9 cellular contexts compared by ENCODE assay signal in the genomic region with DNA sequence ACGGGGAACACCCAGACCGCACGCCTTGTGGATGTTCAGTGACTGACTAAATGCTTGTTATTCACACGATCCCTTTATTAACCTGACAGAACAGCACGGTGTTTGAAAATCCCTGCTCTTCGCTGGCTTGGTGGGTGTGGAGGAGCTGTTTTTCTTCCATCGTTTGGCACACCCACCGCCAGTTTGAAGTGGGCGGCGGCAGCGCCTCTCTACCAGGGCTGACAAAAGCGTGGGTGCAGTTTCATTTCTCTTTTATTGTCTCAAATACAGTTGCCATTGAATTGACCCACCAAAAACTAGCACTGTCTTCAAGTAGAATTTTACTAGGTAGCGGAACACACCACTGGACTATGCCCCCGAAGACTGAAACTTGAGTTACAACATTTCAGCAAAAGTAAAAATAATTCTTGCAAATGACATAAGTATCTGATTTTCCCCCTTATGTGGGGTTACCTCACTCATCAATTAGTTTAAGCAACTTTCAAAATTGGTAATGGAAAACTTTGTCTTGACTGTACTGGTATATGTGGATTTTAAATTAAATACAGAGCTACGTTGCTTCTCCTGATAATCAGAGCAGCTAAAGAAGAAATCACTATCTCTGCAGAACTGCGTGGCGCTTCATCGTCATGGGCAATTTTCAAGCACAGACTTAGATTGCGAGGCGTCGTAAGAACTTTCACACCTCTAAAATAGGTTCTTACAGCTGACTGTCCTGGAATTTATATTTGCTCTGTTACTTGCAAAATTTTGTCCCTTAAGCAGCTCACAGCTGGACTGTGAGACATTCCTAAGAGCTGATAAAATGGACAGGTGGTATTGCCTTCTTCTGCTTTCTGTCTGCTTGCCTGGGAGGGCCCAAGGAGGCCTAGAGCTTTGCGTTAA.
DNase-seq lines count a peak whose midpoint lies in the region; ATAC-seq, FAIRE-seq and TF ChIP-seq lines count a peak whose summit lies in the region.
"Had no signal": no experiment of that assay in that cellular context is flagged by ENCODE, and none has a peak within 500 bp of the region (broad histone marks: within the 10 kb centered on the region; RNA-seq: fewer than 3 reads in every experiment).

No MANE protein-coding gene starts in this region.

- ATAC-seq in GM19463 (IDR thresholded peaks at IDR 0.05; ENCODE audit: unreplicated experiment) (peak; percentile 91), T-cell (replicated peaks in 1 of 4) (peak; percentile 41 to 68 (median 63)), GM12878 (peak; percentile 91), GM21528 (IDR thresholded peaks at IDR 0.05; ENCODE audit: low FRiP score, unreplicated experiment) (no peak)

- H4K20me1 ChIP-seq in GM12878 (ENCODE audit: control insufficient read depth, insufficient read depth) (no peaks in the 10 kb centered on the region), osteoblast (ENCODE audit: insufficient read depth, low read length) (no peaks in the 10 kb centered on the region)

- no peak overlapping the region for H3K9ac ChIP-seq in GM12878 (ENCODE audit: control insufficient read depth, insufficient read depth, low read length)

- H3K27ac ChIP-seq in GM12878 (ENCODE audit: control insufficient read depth, insufficient read depth) (no peak overlapping the region), coronary artery (no peak overlapping the region), osteoblast (ENCODE audit: low read depth, low read length) (no peak overlapping the region)

- BruUV-seq in GM12878 (replicated peaks; lab: Mats Ljungman, UMichigan) = no TSS peak

- in situ Hi-C loops in GM12878 (cut with MboI) = no loop called here

- H3K27ac Mint-ChIP-seq in T-cell = peak overlapping the region; percentile 90 to 91

- TF ChIP-seq EP300 in GM12878 (IDR thresholded peaks at IDR 0.05; ENCODE audit: borderline replicate concordance in 1 of 2, control insufficient read depth in 1 of 2, low read depth in 2 of 2, low read length in 2 of 2) = peak; percentile 26 to 38; a peak in 2 of 4 replicates

- DNase-seq in T-cell = peak in 17 of 34 experiments; percentile 20 to 53 (median 38)
- peak; percentile 26 for DNase-seq in GM12878 (ENCODE audit: low read depth, low spot score)
- DNase-seq in stimulated activated CD8-positive, alpha-beta memory T cell treated with anti-CD3 and anti-CD28 coated beads, Interleukin-4, amount 100 ng/mL, for 48 hours = peak; percentile 67
- DNase-seq in coronary artery (ENCODE audit: low spot score) = no peak
- no peak for DNase-seq in osteoblast (ENCODE audit: insufficient read length, low spot score, missing footprints)
- DNase-seq: mesenchymal stem cell had no signal

- H3K4me3 Mint-ChIP-seq in T-cell = peak overlapping the region; percentile 73 to 76 (median 74)

- peaks cover 6% of the 10 kb centered on the region for H3K36me3 Mint-ChIP-seq in T-cell

- TF ChIP-seq RAD21 in GM12878 (IDR thresholded peaks at IDR 0.05; ENCODE audit: insufficient read depth, low read depth, low read length) = no peak

- no peaks in the 10 kb centered on the region for H3K27me3 Mint-ChIP-seq in T-cell

- RAD21 ChIA-PET in GM12878 (lab: Charles Lee; ENCODE audit: unreplicated experiment) = interaction anchor here (1.4 kb wide), 1 partner anchor 333 kb away, joined by 4 read pairs; no protein-coding TSS in a partner anchor

- no peaks in the 10 kb centered on the region; a peak in 1 of 4 replicates for H3K27me3 ChIP-seq in GM12878 (replicated peaks in 1 of 2; ENCODE audit: control insufficient read depth in 2 of 2, insufficient read depth in 2 of 2, low read length in 1 of 2)
- H3K27me3 ChIP-seq in osteoblast (ENCODE audit: insufficient read depth, low read length) = no peaks in the 10 kb centered on the region

- CTCF ChIA-PET in T-cell (lab: Charles Lee) = no interaction called here
- CTCF ChIA-PET in GM12878 (lab: Yijun Ruan, JAX) = interaction anchor here (0.6 to 2.1 kb wide), 5 partner anchors 9 to 1032 kb away, joined by 3 to 9 read pairs (median 3); no protein-coding TSS in a partner anchor

- intact Hi-C loops in GM12878 (cut with micrococcal nuclease; ENCODE audit: unreplicated experiment) = loop anchor here (5.0 to 10.0 kb wide), 2 partner anchors 55 to 98 kb away; no protein-coding TSS in a partner anchor

- H3K9me3 Mint-ChIP-seq in T-cell = peaks cover 0 to 6% (median 0%) of the 10 kb centered on the region in 3 donors

- no peak for TF ChIP-seq CTCF in GM12878 (IDR thresholded peaks at IDR 0.05 in 2 of 3, conservative IDR thresholded peaks at IDR 0.05 in 1 of 3; ENCODE audit: control insufficient read depth in 2 of 3, extremely low read depth in 1 of 3, insufficient read depth in 1 of 3, low read depth in 3 of 3, low read length in 3 of 3)
- TF ChIP-seq CTCF in coronary artery (IDR thresholded peaks at IDR 0.05) = no peak
- no peak for TF ChIP-seq CTCF in osteoblast (IDR thresholded peaks at IDR 0.05; ENCODE audit: extremely low read depth, low read depth, low read length)

- POLR2A ChIA-PET in T-cell (lab: Charles Lee) (interaction anchor here in 1 of 2 donors (1.0 kb wide), 1 partner anchor 155 kb away, joined by 7 read pairs; no protein-coding TSS in a partner anchor), GM12878 (lab: Charles Lee) (interaction anchor here (0.9 to 2.0 kb wide), 2 partner anchors 9 to 333 kb away, joined by 3 to 8 read pairs; no protein-coding TSS in a partner anchor)

- H3K4me1 ChIP-seq in GM12878 (ENCODE audit: control insufficient read depth, insufficient read depth, low read length) (peaks cover 3% of the 10 kb centered on the region; the same call in 1 of the 2 replicates), osteoblast (ENCODE audit: insufficient read depth, low read length) (no peaks in the 10 kb centered on the region)

- FAIRE-seq in GM12878 (lab: Jason Lieb, UNC) = no peak
- FAIRE-seq: RCC 7860 had no signal

- H3K4me2 ChIP-seq in GM12878 (ENCODE audit: control insufficient read depth, insufficient read depth) (no peak overlapping the region), osteoblast (ENCODE audit: insufficient read depth, low read length) (no peak overlapping the region)

- H3K9me3 ChIP-seq in GM12878 (replicated peaks; ENCODE audit: control insufficient read depth, insufficient read depth, low read length) = no peaks in the 10 kb centered on the region
- H3K9me3 ChIP-seq in osteoblast (ENCODE audit: low read depth, low read length) = no peaks in the 10 kb centered on the region

- H3K4me3 ChIP-seq in GM12878 = no peak overlapping the region
- no peak overlapping the region for H3K4me3 ChIP-seq in coronary artery
- H3K4me3 ChIP-seq in osteoblast (ENCODE audit: insufficient read depth, low read length) = no peak overlapping the region

- SMC1A ChIA-PET in GM12878 (lab: Charles Lee; ENCODE audit: uncharacterized antibody, unreplicated experiment) = interaction anchor here (0.7 to 2.1 kb wide), 12 partner anchors 9 to 435 kb away, joined by 3 to 10 read pairs (median 4); no protein-coding TSS in a partner anchor

- H3K36me3 ChIP-seq in GM12878 (ENCODE audit: control insufficient read depth in 2 of 2, insufficient read depth in 2 of 2, low read length in 1 of 2) = no peaks in the 10 kb centered on the region
- no peaks in the 10 kb centered on the region for H3K36me3 ChIP-seq in osteoblast (ENCODE audit: insufficient read depth, low read length)

- H3K4me1 Mint-ChIP-seq in T-cell = peaks cover 70 to 85% (median 77%) of the 10 kb centered on the region in 3 donors

- no peak for TF ChIP-seq POLR2A in GM12878 (IDR thresholded peaks at IDR 0.05; ENCODE audit: low read depth, low read length)

- no peaks in the 10 kb centered on the region for H3K79me2 ChIP-seq in GM12878 (ENCODE audit: control insufficient read depth, insufficient read depth, low read length)
- H3K79me2 ChIP-seq in osteoblast (ENCODE audit: insufficient read depth, low read length) = no peaks in the 10 kb centered on the region

- H2AFZ ChIP-seq in GM12878 (ENCODE audit: control insufficient read depth, low read depth, low read length) (no peak overlapping the region), osteoblast (ENCODE audit: low read length) (no peak overlapping the region)

- 32% methylated on average over 22 of the region's 22 CpGs for WGBS in GM12878 (ENCODE audit: insufficient coverage, insufficient replicate concordance, low lambda C conversion rate, missing lambda C conversion rate)

TF ChIP-seq in GM12878, 131 proteins besides CTCF, POLR2A, EP300 and RAD21 (continues in another document):
- TF ChIP-seq, protein P1, sequence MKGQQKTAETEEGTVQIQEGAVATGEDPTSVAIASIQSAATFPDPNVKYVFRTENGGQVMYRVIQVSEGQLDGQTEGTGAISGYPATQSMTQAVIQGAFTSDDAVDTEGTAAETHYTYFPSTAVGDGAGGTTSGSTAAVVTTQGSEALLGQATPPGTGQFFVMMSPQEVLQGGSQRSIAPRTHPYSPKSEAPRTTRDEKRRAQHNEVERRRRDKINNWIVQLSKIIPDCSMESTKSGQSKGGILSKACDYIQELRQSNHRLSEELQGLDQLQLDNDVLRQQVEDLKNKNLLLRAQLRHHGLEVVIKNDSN (IDR thresholded peaks at IDR 0.05; ENCODE audit: borderline replicate concordance, extremely low read length, insufficient read depth, low read depth, low read length) = no peak
- TF ChIP-seq, protein P2, sequence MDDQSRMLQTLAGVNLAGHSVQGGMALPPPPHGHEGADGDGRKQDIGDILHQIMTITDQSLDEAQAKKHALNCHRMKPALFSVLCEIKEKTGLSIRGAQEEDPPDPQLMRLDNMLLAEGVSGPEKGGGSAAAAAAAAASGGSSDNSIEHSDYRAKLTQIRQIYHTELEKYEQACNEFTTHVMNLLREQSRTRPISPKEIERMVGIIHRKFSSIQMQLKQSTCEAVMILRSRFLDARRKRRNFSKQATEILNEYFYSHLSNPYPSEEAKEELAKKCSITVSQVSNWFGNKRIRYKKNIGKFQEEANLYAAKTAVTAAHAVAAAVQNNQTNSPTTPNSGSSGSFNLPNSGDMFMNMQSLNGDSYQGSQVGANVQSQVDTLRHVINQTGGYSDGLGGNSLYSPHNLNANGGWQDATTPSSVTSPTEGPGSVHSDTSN (IDR thresholded peaks at IDR 0.05; ENCODE audit: insufficient replicate concordance, low read depth, low read length) = no peak
- TF ChIP-seq POLR2AphosphoS2 (IDR thresholded peaks at IDR 0.05; ENCODE audit: low read depth, low read length) (no peak), ZBED1 (IDR thresholded peaks at IDR 0.05; ENCODE audit: borderline replicate concordance) (no peak), RCOR1 (conservative IDR thresholded peaks at IDR 0.05; ENCODE audit: low read depth, low read length) (no peak), SP1 (IDR thresholded peaks at IDR 0.05; ENCODE audit: low read depth, low read length) (no peak)

Comparison
In these comparisons a context has a peak if more than half of its experiments do, and no peak if none do; other contexts are left out.
1. DNase-seq: peak in GM12878 (single experiment) and stimulated activated CD8-positive, alpha-beta memory T cell treated with anti-CD3 and anti-CD28 coated beads, Interleukin-4, amount 100 ng/mL, for 48 hours (single experiment); none in coronary artery (single experiment) and osteoblast (single experiment).